Comparison of ENCODE assay signal across 8 cellular contexts in the genomic region with DNA sequence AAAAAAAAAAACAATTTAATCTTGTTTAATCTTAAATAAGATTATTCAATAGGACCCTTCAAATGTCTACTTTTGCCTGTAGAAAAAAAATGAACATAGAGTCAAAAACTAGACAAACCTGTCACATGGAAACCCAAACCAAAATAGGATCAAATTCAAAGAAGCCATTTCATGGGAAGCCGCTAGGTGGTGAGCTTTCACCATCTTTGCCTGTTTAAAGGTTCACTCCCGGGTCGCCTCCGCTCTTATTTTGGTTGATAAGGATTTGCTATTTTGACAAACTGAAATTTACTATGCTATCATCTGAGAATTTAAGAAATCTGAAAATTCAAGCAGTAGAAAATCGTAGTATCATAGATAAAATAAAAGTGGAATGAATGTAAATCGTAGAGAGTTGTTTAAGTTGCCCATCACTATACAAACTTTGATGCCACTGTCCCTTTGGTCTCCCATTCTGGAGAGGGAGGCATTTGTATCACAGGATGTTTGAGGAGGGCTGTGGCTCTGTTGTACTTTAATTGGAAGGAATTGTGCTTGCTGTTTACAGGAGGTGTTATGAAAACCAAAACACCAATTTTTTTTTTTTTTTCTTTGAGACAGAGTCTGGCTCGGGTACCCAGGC. TPM values are rescaled to one million over a fixed set of nuclear protein-coding genes. Genes with fewer than 3 reads are reported as not detected.
DNase-seq lines count a peak whose midpoint lies in the region; ATAC-seq and TF ChIP-seq lines count a peak whose summit lies in the region.

No MANE protein-coding gene starts in this region.

- TF ChIP-seq CTCF in SU-DHL-6 (IDR thresholded peaks at IDR 0.05; ENCODE audit: insufficient read depth, low read length, poor library complexity, severe bottlenecking), result peak; percentile 51
- TF ChIP-seq CTCF in fibroblast of mammary gland (conservative IDR thresholded peaks at IDR 0.05; ENCODE audit: control insufficient read depth, insufficient read depth, low read depth, low read length), result peak; percentile 91
- TF ChIP-seq CTCF in osteoblast (IDR thresholded peaks at IDR 0.05; ENCODE audit: extremely low read depth, low read depth, low read length), result peak; percentile 91

- CTCF ChIA-PET in naive thymus-derived CD4-positive, alpha-beta T cell (lab: Charles Lee), result no interaction called here

- no peak overlapping the region for H3K27ac Mint-ChIP-seq in activated T-cell treated with anti-CD3 and anti-CD28 coated beads, Interleukin-2, amount 50 U/mL, for 72 hours
- no peak overlapping the region for H3K27ac Mint-ChIP-seq in naive thymus-derived CD4-positive, alpha-beta T cell

- no peaks in the 10 kb centered on the region for H3K9me3 ChIP-seq in SU-DHL-6 (ENCODE audit: insufficient read depth, low read length)
- H3K9me3 ChIP-seq in osteoblast (ENCODE audit: low read depth, low read length), result no peaks in the 10 kb centered on the region
- H3K9me3 ChIP-seq in naive thymus-derived CD4-positive, alpha-beta T cell (ENCODE audit: control insufficient read depth in 2 of 3, low read length in 3 of 3), result no peaks in the 10 kb centered on the region

- peaks cover 16% of the 10 kb centered on the region for H3K4me1 ChIP-seq in osteoblast (ENCODE audit: insufficient read depth, low read length)
- no peaks in the 10 kb centered on the region for H3K4me1 ChIP-seq in naive thymus-derived CD4-positive, alpha-beta T cell (ENCODE audit: control insufficient read depth in 2 of 2, insufficient read depth in 2 of 2, low read length in 2 of 2)

- POLR2A ChIA-PET in naive thymus-derived CD4-positive, alpha-beta T cell (lab: Charles Lee), result no interaction called here

- H3K4me1 Mint-ChIP-seq in activated T-cell treated with anti-CD3 and anti-CD28 coated beads, Interleukin-2, amount 50 U/mL, for 72 hours (ENCODE audit: low read depth), result peaks cover 4% of the 10 kb centered on the region
- no peaks in the 10 kb centered on the region for H3K4me1 Mint-ChIP-seq in naive thymus-derived CD4-positive, alpha-beta T cell

- no peak overlapping the region for H2AFZ ChIP-seq in SU-DHL-6 (ENCODE audit: low read depth, low read length, severe bottlenecking)
- H2AFZ ChIP-seq in osteoblast (ENCODE audit: low read length), result no peak overlapping the region

- intact Hi-C loops in naive thymus-derived CD4-positive, alpha-beta T cell (cut with micrococcal nuclease), result loop anchor here (2.0 to 5.0 kb wide), 3 partner anchors 283 to 364 kb away; no protein-coding TSS in a partner anchor

- H3K27me3 Mint-ChIP-seq in activated T-cell treated with anti-CD3 and anti-CD28 coated beads, Interleukin-2, amount 50 U/mL, for 72 hours (ENCODE audit: low read depth), result no peaks in the 10 kb centered on the region
- H3K27me3 Mint-ChIP-seq in naive thymus-derived CD4-positive, alpha-beta T cell, result peaks cover 0 to 13% (median 4%) of the 10 kb centered on the region in 5 donors

- H3K36me3 Mint-ChIP-seq in activated T-cell treated with anti-CD3 and anti-CD28 coated beads, Interleukin-2, amount 50 U/mL, for 72 hours (ENCODE audit: insufficient read depth in 2 of 2), result no peaks in the 10 kb centered on the region
- no peaks in the 10 kb centered on the region for H3K36me3 Mint-ChIP-seq in naive thymus-derived CD4-positive, alpha-beta T cell

- no peak overlapping the region for H3K4me3 Mint-ChIP-seq in activated T-cell treated with anti-CD3 and anti-CD28 coated beads, Interleukin-2, amount 50 U/mL, for 72 hours
- H3K4me3 Mint-ChIP-seq in naive thymus-derived CD4-positive, alpha-beta T cell, result no peak overlapping the region

- no peaks in the 10 kb centered on the region for H3K79me2 ChIP-seq in SU-DHL-6 (ENCODE audit: insufficient read depth, low read length)
- peaks cover 3% of the 10 kb centered on the region for H3K79me2 ChIP-seq in osteoblast (ENCODE audit: insufficient read depth, low read length)

- no peaks in the 10 kb centered on the region for H3K9me2 ChIP-seq in SU-DHL-6 (replicated peaks; ENCODE audit: insufficient read depth, low read length)

- no peak overlapping the region for H3K4me3 ChIP-seq in SU-DHL-6 (ENCODE audit: insufficient read depth, low read length, poor library complexity, severe bottlenecking)
- H3K4me3 ChIP-seq in fibroblast of mammary gland (ENCODE audit: control insufficient read depth, low read depth, low read length), result no peak overlapping the region
- H3K4me3 ChIP-seq in osteoblast (ENCODE audit: insufficient read depth, low read length), result no peak overlapping the region
- H3K4me3 ChIP-seq in naive thymus-derived CD4-positive, alpha-beta T cell (ENCODE audit: low read length), result no peak overlapping the region

- H3K36me3 ChIP-seq in SU-DHL-6 (ENCODE audit: low read length) (no peaks in the 10 kb centered on the region), osteoblast (ENCODE audit: insufficient read depth, low read length) (no peaks in the 10 kb centered on the region)
- no peaks in the 10 kb centered on the region for H3K36me3 ChIP-seq in naive thymus-derived CD4-positive, alpha-beta T cell (ENCODE audit: control insufficient read depth in 2 of 3, insufficient read depth in 3 of 3, low read length in 3 of 3)

- no peak overlapping the region for H3K9ac ChIP-seq in SU-DHL-6 (ENCODE audit: low read length)

- ATAC-seq in activated T-cell treated with anti-CD3 and anti-CD28 coated beads, Interleukin-2, amount 50 U/mL, for 72 hours (replicated peaks in 1 of 2), result no peak
- ATAC-seq in naive thymus-derived CD4-positive, alpha-beta T cell, result no peak

- no peaks in the 10 kb centered on the region for H3K27me3 ChIP-seq in SU-DHL-6 (ENCODE audit: low read length)
- no peaks in the 10 kb centered on the region for H3K27me3 ChIP-seq in osteoblast (ENCODE audit: insufficient read depth, low read length)
- H3K27me3 ChIP-seq in naive thymus-derived CD4-positive, alpha-beta T cell (ENCODE audit: control insufficient read depth in 2 of 2, insufficient read depth in 2 of 2, low read length in 2 of 2), result no peaks in the 10 kb centered on the region

- H3F3A ChIP-seq in SU-DHL-6 (ENCODE audit: insufficient read depth), result no peaks in the 10 kb centered on the region

- no peaks in the 10 kb centered on the region for H3K9me3 Mint-ChIP-seq in activated T-cell treated with anti-CD3 and anti-CD28 coated beads, Interleukin-2, amount 50 U/mL, for 72 hours
- H3K9me3 Mint-ChIP-seq in naive thymus-derived CD4-positive, alpha-beta T cell, result peaks cover 0 to 4% (median 0%) of the 10 kb centered on the region in 11 donors

- DNase-seq in activated T-cell treated with anti-CD3 and anti-CD28 coated beads, Interleukin-2, amount 50 U/mL, for 72 hours, result peak; percentile 22 to 26
- DNase-seq in activated T-cell treated with anti-CD3 and anti-CD28 coated beads, Interleukin-2, amount 50 U/mL, for 1 hour, result no peak
- peak; percentile 61 for DNase-seq in HCEC 1CT
- DNase-seq in NCI-H1417 treated with DMSO at 0.1 percent for 48 hours (lab: John Stamatoyannopoulos, UW), result peak; percentile 4
- DNase-seq in fibroblast of mammary gland (ENCODE audit: low read depth), result peak; percentile 74
- DNase-seq in osteoblast (ENCODE audit: insufficient read length, low spot score, missing footprints), result no peak
- DNase-seq in naive thymus-derived CD4-positive, alpha-beta T cell, result no peak

- no peak overlapping the region for H3K4me2 ChIP-seq in SU-DHL-6 (ENCODE audit: low read depth, low read length, poor library complexity, severe bottlenecking)
- H3K4me2 ChIP-seq in osteoblast (ENCODE audit: insufficient read depth, low read length), result peak overlapping the region; percentile 70

- no peaks in the 10 kb centered on the region for H4K20me1 ChIP-seq in SU-DHL-6 (ENCODE audit: low read depth, low read length)
- H4K20me1 ChIP-seq in osteoblast (ENCODE audit: insufficient read depth, low read length), result no peaks in the 10 kb centered on the region

- no peak overlapping the region for H3K27ac ChIP-seq in SU-DHL-6 (ENCODE audit: low read depth, low read length)
- no peak overlapping the region for H3K27ac ChIP-seq in osteoblast (ENCODE audit: low read depth, low read length)
- H3K27ac ChIP-seq in naive thymus-derived CD4-positive, alpha-beta T cell (ENCODE audit: low read depth, low read length), result no peak overlapping the region

RNA-seq across cellular contexts. Expression of a gene that starts 43.5 kb away (rescaled TPM):
- total RNA-seq in activated T-cell treated with anti-CD3 and anti-CD28 coated beads, Interleukin-2, amount 50 U/mL, for 72 hours, result not detected
- total RNA-seq in osteoblast, result 0.36 and 0.59 TPM in 2 replicates
- total RNA-seq in naive thymus-derived CD4-positive, alpha-beta T cell, result not detected
- not detected for polyA plus RNA-seq in naive thymus-derived CD4-positive, alpha-beta T cell

Comparison
In these comparisons a context has a peak if more than half of its experiments do, and no peak if none do; other contexts are left out.
1. DNase-seq: peak in activated T-cell treated with anti-CD3 and anti-CD28 coated beads, Interleukin-2, amount 50 U/mL, for 72 hours (2 of 2), HCEC 1CT (single experiment), NCI-H1417 treated with DMSO at 0.1 percent for 48 hours (single experiment) and fibroblast of mammary gland (single experiment); none in activated T-cell treated with anti-CD3 and anti-CD28 coated beads, Interleukin-2, amount 50 U/mL, for 1 hour (single experiment), osteoblast (single experiment) and naive thymus-derived CD4-positive, alpha-beta T cell (0 of 9).
2. Peak in every context shown above with its lines, with median percentiles within 50 percentile points of each other: CTCF ChIP-seq.